In the genomic region with DNA sequence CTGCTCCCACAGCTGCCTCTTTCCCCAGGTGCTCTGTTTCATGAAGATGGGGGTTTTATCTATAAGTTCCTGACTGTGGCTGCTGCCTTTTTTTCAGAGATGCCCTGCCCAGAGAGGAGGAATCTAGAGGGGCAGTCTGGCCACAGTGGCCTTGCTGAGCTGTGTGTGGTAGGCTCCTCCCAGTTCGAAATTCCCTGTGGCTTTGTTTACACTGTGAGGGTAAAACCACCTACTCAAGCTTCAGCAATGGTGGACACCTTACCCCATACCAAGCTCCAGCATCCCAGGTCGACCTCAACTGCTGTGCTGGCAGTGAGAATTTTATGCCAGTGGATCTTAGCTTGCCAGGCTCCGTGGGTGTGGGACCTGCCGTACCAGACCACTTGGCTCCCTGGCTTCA, we compare ENCODE assay signal across 1 cellular context.
TF ChIP-seq lines count a peak whose summit lies in the region.

No MANE protein-coding gene starts in this region.

TF ChIP-seq in GM12878, 131 proteins besides CTCF, POLR2A, EP300 and RAD21 (continued from another document):
- TF ChIP-seq ZNF592 (IDR thresholded peaks at IDR 0.05) (no peak), LARP7 (IDR thresholded peaks at IDR 0.05) (no peak), TAF1 (IDR thresholded peaks at IDR 0.05; ENCODE audit: borderline replicate concordance, low read depth, low read length) (no peak), KDM1A (IDR thresholded peaks at IDR 0.05; ENCODE audit: borderline replicate concordance) (no peak), NR2C1 (IDR thresholded peaks at IDR 0.05) (no peak)
- TF ChIP-seq, protein P1, sequence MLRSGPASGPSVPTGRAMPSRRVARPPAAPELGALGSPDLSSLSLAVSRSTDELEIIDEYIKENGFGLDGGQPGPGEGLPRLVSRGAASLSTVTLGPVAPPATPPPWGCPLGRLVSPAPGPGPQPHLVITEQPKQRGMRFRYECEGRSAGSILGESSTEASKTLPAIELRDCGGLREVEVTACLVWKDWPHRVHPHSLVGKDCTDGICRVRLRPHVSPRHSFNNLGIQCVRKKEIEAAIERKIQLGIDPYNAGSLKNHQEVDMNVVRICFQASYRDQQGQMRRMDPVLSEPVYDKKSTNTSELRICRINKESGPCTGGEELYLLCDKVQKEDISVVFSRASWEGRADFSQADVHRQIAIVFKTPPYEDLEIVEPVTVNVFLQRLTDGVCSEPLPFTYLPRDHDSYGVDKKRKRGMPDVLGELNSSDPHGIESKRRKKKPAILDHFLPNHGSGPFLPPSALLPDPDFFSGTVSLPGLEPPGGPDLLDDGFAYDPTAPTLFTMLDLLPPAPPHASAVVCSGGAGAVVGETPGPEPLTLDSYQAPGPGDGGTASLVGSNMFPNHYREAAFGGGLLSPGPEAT (IDR thresholded peaks at IDR 0.05; ENCODE audit: low read depth): no peak
